In the genomic region with DNA sequence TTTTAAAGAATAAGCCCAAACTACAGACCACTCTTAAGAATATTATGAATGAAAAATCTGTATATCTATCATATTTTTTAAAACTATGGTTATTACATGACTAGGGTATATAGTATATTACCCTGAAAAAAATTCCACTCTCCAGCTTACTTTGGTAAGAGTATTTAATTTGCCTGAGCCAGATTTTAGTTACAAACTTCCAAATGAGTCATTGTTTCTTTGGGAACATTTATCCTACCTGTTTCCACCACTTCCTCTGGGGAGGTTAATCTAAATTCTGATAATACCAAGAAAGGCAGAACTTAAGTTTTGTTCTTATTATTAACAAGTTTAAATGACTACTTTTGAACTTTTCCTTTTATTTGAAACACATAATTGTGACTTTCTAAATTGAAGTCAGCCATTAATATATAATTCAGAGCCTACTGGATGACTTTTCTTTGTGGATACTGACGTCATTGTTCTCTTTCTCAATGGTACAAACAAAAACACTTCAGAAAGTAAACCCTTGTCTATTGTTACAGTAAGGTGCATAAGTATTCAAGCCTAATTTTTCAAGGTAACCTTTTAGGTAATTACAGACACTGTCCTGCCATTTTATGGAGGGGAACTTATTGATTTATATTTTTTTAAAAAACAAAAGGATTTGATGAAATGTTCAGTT, we compare ENCODE assay signal across 29 cellular contexts.
"Had no signal": no experiment of that assay in that cellular context is flagged by ENCODE, and none has a peak within 500 bp of the region (broad histone marks: within the 10 kb centered on the region; RNA-seq: fewer than 3 reads in every experiment).

No MANE protein-coding gene starts in this region.

- H3K9me3 Mint-ChIP-seq: T-helper 1 cell treated with Interleukin-12 subunit alpha and Interleukin-12 subunit beta and Interleukin-4 antibody, amounts not matched to agents 30 μg/mL and 1 μg/mL, for 36 hours had no signal

- H3K36me3 Mint-ChIP-seq: activated naive CD4-positive, alpha-beta T cell treated with anti-CD3 and anti-CD28 coated beads, Interleukin-2, amount 50 U/mL, for 72 hours had no signal

- H3K4me1 ChIP-seq: ascending aorta, body of pancreas, Peyer's patch, SJSA1 had no signal

- H3K4me3 ChIP-seq: ascending aorta, body of pancreas, cardiac muscle cell, MG63, Peyer's patch, SJSA1 had no signal

- H3K4me3 Mint-ChIP-seq: activated CD8-positive, alpha-beta T cell treated with anti-CD3 and anti-CD28 coated beads, Interleukin-2, amount 10 ng/mL, durations not matched to agents 7 days and 5 days; activated naive CD8-positive, alpha-beta T cell treated with anti-CD3 and anti-CD28 coated beads, Interleukin-2, amount 50 U/mL, for 24 hours; T-helper 1 cell treated with Interleukin-12 subunit alpha and Interleukin-12 subunit beta and Interleukin-4 antibody, amounts not matched to agents 30 μg/mL and 1 μg/mL, for 36 hours had no signal

- H3K36me3 ChIP-seq: ascending aorta, cardiac muscle cell, MG63, Peyer's patch, SJSA1 had no signal

- H3K27ac Mint-ChIP-seq: activated CD8-positive, alpha-beta T cell treated with anti-CD3 and anti-CD28 coated beads, Interleukin-2, amount 10 ng/mL, durations not matched to agents 7 days and 5 days; activated naive CD4-positive, alpha-beta T cell treated with anti-CD3 and anti-CD28 coated beads, Interleukin-2, amount 50 U/mL, for 72 hours; activated naive CD8-positive, alpha-beta T cell treated with anti-CD3 and anti-CD28 coated beads, Interleukin-2, amount 50 U/mL, for 24 hours; T-helper 1 cell treated with Interleukin-12 subunit alpha and Interleukin-12 subunit beta and Interleukin-4 antibody, amounts not matched to agents 30 μg/mL and 1 μg/mL, for 36 hours had no signal

- ATAC-seq: activated CD4-positive, CD25-positive, alpha-beta regulatory T cell treated with anti-CD3 and anti-CD28 coated beads, Interleukin-2, amount 50 U/mL, for 24 hours; activated CD8-positive, alpha-beta T cell treated with anti-CD3 and anti-CD28 coated beads, Interleukin-2, amount 10 ng/mL, durations not matched to agents 7 days and 5 days; activated naive CD4-positive, alpha-beta T cell treated with anti-CD3 and anti-CD28 coated beads, Interleukin-2, amount 50 U/mL, for 72 hours; activated naive CD8-positive, alpha-beta T cell treated with anti-CD3 and anti-CD28 coated beads, Interleukin-2, amount 50 U/mL, for 24 hours; body of pancreas had no signal

- DNase-seq: activated CD4-positive, alpha-beta T cell treated with anti-CD3 and anti-CD28 coated beads for 48 hours; activated CD4-positive, alpha-beta T cell treated with anti-CD3 and anti-CD28 coated beads, Interleukin-2, amount 50 U/mL, for 4 hours; activated CD8-positive, alpha-beta memory T cell treated with anti-CD3 and anti-CD28 coated beads, Interleukin-2, amount 50 U/mL, for 48 hours; activated CD8-positive, alpha-beta T cell treated with anti-CD3 and anti-CD28 coated beads, Interleukin-2, amount 10 ng/mL, durations not matched to agents 7 days and 5 days; activated naive CD4-positive, alpha-beta T cell; activated naive CD8-positive, alpha-beta T cell treated with anti-CD3 and anti-CD28 coated beads, Interleukin-2, amount 50 U/mL, for 24 hours; activated T-cell treated with anti-CD3 and anti-CD28 coated beads, Interleukin-2, amount 50 U/mL, for 1 hour; amniotic stem cell; body of pancreas; MG63; NCI-H1105; NCI-H1436; NCI-H1694 treated with DMSO at 0.1 percent for 48 hours; NCI-H2029 treated with DMSO at 0.1 percent for 48 hours; NCI-H345; NCI-H510A; NCI-H69; NK-92 treated with Interleukin-12 subunit alpha and Interleukin-12 subunit beta, amount 100 ng/mL, for 24 hours; OCI-M1; Peyer's patch; SHP77 had no signal

- H3K27me3 Mint-ChIP-seq: activated naive CD8-positive, alpha-beta T cell treated with anti-CD3 and anti-CD28 coated beads, Interleukin-2, amount 50 U/mL, for 24 hours had no signal

- H3K27me3 ChIP-seq: ascending aorta, body of pancreas, cardiac muscle cell, MG63, Peyer's patch, SJSA1 had no signal

- H3K27ac ChIP-seq: ascending aorta, body of pancreas, cardiac muscle cell, KMS-11, Peyer's patch, RWPE1, SJSA1 had no signal

- H3K9me3 ChIP-seq: ascending aorta, body of pancreas, MG63, Peyer's patch, SJSA1 had no signal

- H3K4me1 Mint-ChIP-seq: activated naive CD8-positive, alpha-beta T cell treated with anti-CD3 and anti-CD28 coated beads, Interleukin-2, amount 50 U/mL, for 24 hours had no signal
